Comparison of ENCODE assay signal across 15 cellular contexts in genomic region chr4:188941524-188942109, GRCh38.
A peak's percentile ranks its signal among the peaks of the same experiment; 100 is the strongest.
DNase-seq lines count a peak whose midpoint lies in the region; ATAC-seq and TF ChIP-seq lines count a peak whose summit lies in the region.
"Had no signal": no experiment of that assay in that cellular context is flagged by ENCODE, and none has a peak within 500 bp of the region (broad histone marks: within the 10 kb centered on the region; RNA-seq: fewer than 3 reads in every experiment).

No MANE protein-coding gene starts in this region.

- no peaks in the 10 kb centered on the region for H4K20me1 ChIP-seq in PC-9 (ENCODE audit: insufficient read depth)

- H3K4me3 ChIP-seq in PC-9, result no peak overlapping the region
- H3K4me3 ChIP-seq in trophoblast cell (ENCODE audit: low read depth, low read length), result no peak overlapping the region
- H3K4me3 ChIP-seq in naive thymus-derived CD4-positive, alpha-beta T cell (ENCODE audit: low read length), result no peak overlapping the region
- H3K4me3 ChIP-seq in tibial nerve, result no peak overlapping the region
- H3K4me3 ChIP-seq: ovary, tibial artery had no signal

- H3K4ac ChIP-seq in trophoblast cell (ENCODE audit: low read depth, low read length), result no peak overlapping the region

- H3K23ac ChIP-seq in trophoblast cell (ENCODE audit: low read length), result no peak overlapping the region

- H3K79me1 ChIP-seq in trophoblast cell (ENCODE audit: low read length), result no peaks in the 10 kb centered on the region

- H3K9me3 ChIP-seq in PC-9 (ENCODE audit: insufficient read depth, low read depth) (no peaks in the 10 kb centered on the region), trophoblast cell (ENCODE audit: insufficient read depth, low read depth, low read length) (no peaks in the 10 kb centered on the region), tibial nerve (no peaks in the 10 kb centered on the region)
- peaks cover 0 to 5% (median 0%) of the 10 kb centered on the region in 3 experiments for H3K9me3 ChIP-seq in naive thymus-derived CD4-positive, alpha-beta T cell (ENCODE audit: control insufficient read depth in 2 of 3, low read length in 3 of 3)
- H3K9me3 ChIP-seq: ovary, tibial artery had no signal

- H3K27ac Mint-ChIP-seq in naive thymus-derived CD4-positive, alpha-beta T cell, result no peak overlapping the region
- H3K27ac Mint-ChIP-seq: activated CD4-positive, alpha-beta T cell treated with anti-CD3 and anti-CD28 coated beads for 36 hours; activated naive CD4-positive, alpha-beta T cell treated with anti-CD3 and anti-CD28 coated beads for 36 hours; H9 had no signal

- TF ChIP-seq CTCF in PC-9 (conservative IDR thresholded peaks at IDR 0.05) (no peak), tibial nerve (IDR thresholded peaks at IDR 0.05) (no peak)

- H3K27me3 ChIP-seq in PC-9 (ENCODE audit: insufficient read depth, low read depth), result no peaks in the 10 kb centered on the region
- H3K27me3 ChIP-seq in trophoblast cell (ENCODE audit: insufficient read depth, low read length), result no peaks in the 10 kb centered on the region
- H3K27me3 ChIP-seq in naive thymus-derived CD4-positive, alpha-beta T cell (ENCODE audit: control insufficient read depth in 2 of 2, insufficient read depth in 2 of 2, low read length in 2 of 2), result no peaks in the 10 kb centered on the region
- no peaks in the 10 kb centered on the region for H3K27me3 ChIP-seq in tibial nerve
- H3K27me3 ChIP-seq: ovary, tibial artery had no signal

- H3K27me3 Mint-ChIP-seq in naive thymus-derived CD4-positive, alpha-beta T cell, result no peaks in the 10 kb centered on the region
- H3K27me3 Mint-ChIP-seq: activated CD4-positive, alpha-beta T cell treated with anti-CD3 and anti-CD28 coated beads for 36 hours had no signal

- TF ChIP-seq EP300 in tibial nerve (IDR thresholded peaks at IDR 0.05), result no peak

- no peak overlapping the region for H2BK5ac ChIP-seq in trophoblast cell (ENCODE audit: low read depth, low read length, poor library complexity)

- no peak overlapping the region for H2BK12ac ChIP-seq in trophoblast cell (ENCODE audit: low read length)

- H3K4me3 Mint-ChIP-seq in naive thymus-derived CD4-positive, alpha-beta T cell, result no peak overlapping the region
- H3K4me3 Mint-ChIP-seq: activated CD4-positive, alpha-beta T cell treated with anti-CD3 and anti-CD28 coated beads for 36 hours; activated naive CD4-positive, alpha-beta T cell treated with anti-CD3 and anti-CD28 coated beads for 36 hours; H9 had no signal

- no peak overlapping the region for H3K18ac ChIP-seq in trophoblast cell (ENCODE audit: low read length)

- POLR2A ChIA-PET in PC-9 (lab: Charles Lee; ENCODE audit: unreplicated experiment), result no interaction called here
- POLR2A ChIA-PET in naive thymus-derived CD4-positive, alpha-beta T cell (lab: Charles Lee), result no interaction called here

- H3K36me3 Mint-ChIP-seq in naive thymus-derived CD4-positive, alpha-beta T cell, result peaks cover 0 to 3% (median 0%) of the 10 kb centered on the region in 5 donors

- WGBS in trophoblast cell (ENCODE audit: extremely low coverage, insufficient coverage, insufficient read length), result no CpG with 5 or more reads among the region's 3 CpGs
- 55 to 56% methylated on average over 3 of the region's 3 CpGs for WGBS in tibial nerve, 2 donors

- BruUV-seq in PC-9 (replicated peaks; lab: Mats Ljungman, UMichigan), result no TSS peak

- peak overlapping the region; percentile 53 for H3K27ac ChIP-seq in PC-9
- peak overlapping the region; percentile 89 for H3K27ac ChIP-seq in epithelial cell of prostate
- H3K27ac ChIP-seq in trophoblast cell (ENCODE audit: low read depth, low read length), result no peak overlapping the region
- H3K27ac ChIP-seq in naive thymus-derived CD4-positive, alpha-beta T cell (ENCODE audit: low read depth, low read length), result no peak overlapping the region
- H3K27ac ChIP-seq in tibial nerve, result no peak overlapping the region
- H3K27ac ChIP-seq: ovary, tibial artery had no signal

- intact Hi-C loops in PC-9 (cut with micrococcal nuclease; ENCODE audit: unreplicated experiment), result no loop called here
- intact Hi-C loops in naive thymus-derived CD4-positive, alpha-beta T cell (cut with micrococcal nuclease), result no loop called here

- TF ChIP-seq POLR2A in tibial nerve (IDR thresholded peaks at IDR 0.05), result no peak

- H2AFZ ChIP-seq in PC-9 (no peak overlapping the region), trophoblast cell (ENCODE audit: insufficient read depth, low read length, poor library complexity) (no peak overlapping the region)

- CTCF ChIA-PET in PC-9 (lab: Charles Lee), result no interaction called here
- CTCF ChIA-PET in naive thymus-derived CD4-positive, alpha-beta T cell (lab: Charles Lee), result no interaction called here

- no peak overlapping the region for H3K4me2 ChIP-seq in PC-9
- H3K4me2 ChIP-seq in trophoblast cell (ENCODE audit: low read length), result no peak overlapping the region

- H3K9ac ChIP-seq in trophoblast cell (ENCODE audit: low read length), result no peak overlapping the region

- no peak overlapping the region for H3K14ac ChIP-seq in trophoblast cell (ENCODE audit: low read length)

- no peaks in the 10 kb centered on the region for H3F3A ChIP-seq in PC-9 (ENCODE audit: insufficient read depth, low read depth)

- H2BK120ac ChIP-seq in trophoblast cell (ENCODE audit: insufficient read depth, low read length, poor library complexity), result no peak overlapping the region

- no peak for ATAC-seq in naive thymus-derived CD4-positive, alpha-beta T cell
- ATAC-seq in HG02970 (IDR thresholded peaks at IDR 0.05; ENCODE audit: low FRiP score, unreplicated experiment), result no peak
- ATAC-seq: activated CD4-positive, alpha-beta T cell treated with anti-CD3 and anti-CD28 coated beads for 36 hours had no signal

- H3K36me3 ChIP-seq in PC-9 (ENCODE audit: low read depth) (no peaks in the 10 kb centered on the region), trophoblast cell (ENCODE audit: control insufficient read depth in 1 of 2, insufficient read depth in 2 of 2, low read length in 2 of 2) (no peaks in the 10 kb centered on the region), tibial nerve (no peaks in the 10 kb centered on the region)
- H3K36me3 ChIP-seq in naive thymus-derived CD4-positive, alpha-beta T cell (ENCODE audit: control insufficient read depth in 2 of 3, insufficient read depth in 3 of 3, low read length in 3 of 3), result no peaks in the 10 kb centered on the region
- H3K36me3 ChIP-seq: ovary, tibial artery had no signal

- H3K9me2 ChIP-seq in PC-9 (ENCODE audit: insufficient read depth), result no peaks in the 10 kb centered on the region

- no peak overlapping the region for H4K91ac ChIP-seq in trophoblast cell (ENCODE audit: low read depth, low read length)

- H3K9me3 Mint-ChIP-seq in naive thymus-derived CD4-positive, alpha-beta T cell, result peaks cover 0 to 7% (median 5%) of the 10 kb centered on the region in 11 donors

- no peaks in the 10 kb centered on the region for H3K4me1 Mint-ChIP-seq in naive thymus-derived CD4-positive, alpha-beta T cell
- H3K4me1 Mint-ChIP-seq: activated CD4-positive, alpha-beta T cell treated with anti-CD3 and anti-CD28 coated beads for 36 hours; H9 had no signal

- DNase-seq in Daoy (ENCODE audit: low read depth), result peak; percentile 87
- peak in 1 of 2 experiments; percentile 47 for DNase-seq in PC-9
- DNase-seq in epithelial cell of prostate (ENCODE audit: low read depth, low spot score), result peak; percentile 98
- DNase-seq in trophoblast cell, result peak; percentile 46 to 55
- DNase-seq in naive thymus-derived CD4-positive, alpha-beta T cell, result no peak
- no peak for DNase-seq in tibial nerve (ENCODE audit: low spot score in 2 of 2)
- DNase-seq in activated gamma-delta T cell (lab: John Stamatoyannopoulos, UW), result no peak
- DNase-seq: activated CD4-positive, alpha-beta T cell treated with anti-CD3 and anti-CD28 coated beads for 36 hours; activated naive CD4-positive, alpha-beta T cell treated with anti-CD3 and anti-CD28 coated beads for 36 hours; H9; NCI-H187; ovary; Right ventricle myocardium superior; tibial artery had no signal

- H3K4me1 ChIP-seq in PC-9 (replicated peaks; ENCODE audit: insufficient read depth) (no peaks in the 10 kb centered on the region), trophoblast cell (ENCODE audit: control insufficient read depth in 1 of 2, insufficient read depth in 2 of 2, low read length in 2 of 2) (no peaks in the 10 kb centered on the region), tibial nerve (no peaks in the 10 kb centered on the region)
- H3K4me1 ChIP-seq in naive thymus-derived CD4-positive, alpha-beta T cell (ENCODE audit: control insufficient read depth in 2 of 2, insufficient read depth in 2 of 2, low read length in 2 of 2), result no peaks in the 10 kb centered on the region
- H3K4me1 ChIP-seq: tibial artery had no signal

- no peak overlapping the region for H2AK5ac ChIP-seq in trophoblast cell (ENCODE audit: low read length)

- no peak overlapping the region for H4K8ac ChIP-seq in trophoblast cell (ENCODE audit: low read depth, low read length)

- no peak overlapping the region for H4K12ac ChIP-seq in trophoblast cell (ENCODE audit: low read depth, low read length)

- H3K79me2 ChIP-seq in PC-9 (ENCODE audit: low read depth) (no peaks in the 10 kb centered on the region), trophoblast cell (ENCODE audit: control insufficient read depth, insufficient read depth, low read length, poor library complexity) (no peaks in the 10 kb centered on the region)

Comparison
In these comparisons a context has a peak if more than half of its experiments do, and no peak if none do; other contexts are left out.
1. DNase-seq: peak in Daoy (single experiment), epithelial cell of prostate (single experiment) and trophoblast cell (2 of 2); none in naive thymus-derived CD4-positive, alpha-beta T cell (0 of 9), tibial nerve (0 of 2) and activated gamma-delta T cell (single experiment).
2. H3K27ac ChIP-seq: peak in PC-9 (single experiment) and epithelial cell of prostate (single experiment); none in trophoblast cell (single experiment), naive thymus-derived CD4-positive, alpha-beta T cell (single experiment) and tibial nerve (0 of 4).